Comparison of ENCODE assay signal across 1 cellular context in the genomic region with DNA sequence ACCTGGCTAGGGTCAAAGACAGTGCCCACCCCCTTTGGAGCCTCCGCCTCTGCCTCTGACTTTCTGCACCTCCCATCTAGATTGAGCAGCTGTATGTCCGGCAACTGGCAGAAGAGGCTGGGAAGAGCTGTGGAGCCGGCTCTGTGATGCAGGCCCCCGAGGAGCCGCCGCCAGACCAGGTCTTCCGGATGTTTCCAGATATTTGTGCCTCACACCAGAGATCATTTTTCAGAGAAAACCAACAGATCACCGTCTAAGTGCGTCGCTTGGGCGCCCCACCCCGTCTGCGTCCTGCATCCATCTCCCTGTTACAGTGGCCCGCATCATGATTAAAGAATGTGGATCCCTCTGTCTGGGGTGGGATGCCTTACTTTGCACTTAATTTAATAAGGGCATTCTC.
TF ChIP-seq lines count a peak whose summit lies in the region.

No MANE protein-coding gene starts in this region.

TF ChIP-seq in SK-N-SH treated with all-trans-retinoic acid at 6 μM for 48 hours, 23 proteins besides CTCF, POLR2A, EP300 and RAD21 (continued from another document):
- TF ChIP-seq, protein P1, sequence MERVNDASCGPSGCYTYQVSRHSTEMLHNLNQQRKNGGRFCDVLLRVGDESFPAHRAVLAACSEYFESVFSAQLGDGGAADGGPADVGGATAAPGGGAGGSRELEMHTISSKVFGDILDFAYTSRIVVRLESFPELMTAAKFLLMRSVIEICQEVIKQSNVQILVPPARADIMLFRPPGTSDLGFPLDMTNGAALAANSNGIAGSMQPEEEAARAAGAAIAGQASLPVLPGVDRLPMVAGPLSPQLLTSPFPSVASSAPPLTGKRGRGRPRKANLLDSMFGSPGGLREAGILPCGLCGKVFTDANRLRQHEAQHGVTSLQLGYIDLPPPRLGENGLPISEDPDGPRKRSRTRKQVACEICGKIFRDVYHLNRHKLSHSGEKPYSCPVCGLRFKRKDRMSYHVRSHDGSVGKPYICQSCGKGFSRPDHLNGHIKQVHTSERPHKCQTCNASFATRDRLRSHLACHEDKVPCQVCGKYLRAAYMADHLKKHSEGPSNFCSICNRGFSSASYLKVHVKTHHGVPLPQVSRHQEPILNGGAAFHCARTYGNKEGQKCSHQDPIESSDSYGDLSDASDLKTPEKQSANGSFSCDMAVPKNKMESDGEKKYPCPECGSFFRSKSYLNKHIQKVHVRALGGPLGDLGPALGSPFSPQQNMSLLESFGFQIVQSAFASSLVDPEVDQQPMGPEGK (CRISPR knock-in tag; IDR thresholded peaks at IDR 0.05; ENCODE audit: borderline replicate concordance), result no peak
- TF ChIP-seq OSR1 (CRISPR knock-in tag; IDR thresholded peaks at IDR 0.05) (no peak), TOX (CRISPR knock-in tag; IDR thresholded peaks at IDR 0.05; ENCODE audit: borderline replicate concordance) (no peak)
